26 cellular contexts compared by ENCODE assay signal in the genomic region with DNA sequence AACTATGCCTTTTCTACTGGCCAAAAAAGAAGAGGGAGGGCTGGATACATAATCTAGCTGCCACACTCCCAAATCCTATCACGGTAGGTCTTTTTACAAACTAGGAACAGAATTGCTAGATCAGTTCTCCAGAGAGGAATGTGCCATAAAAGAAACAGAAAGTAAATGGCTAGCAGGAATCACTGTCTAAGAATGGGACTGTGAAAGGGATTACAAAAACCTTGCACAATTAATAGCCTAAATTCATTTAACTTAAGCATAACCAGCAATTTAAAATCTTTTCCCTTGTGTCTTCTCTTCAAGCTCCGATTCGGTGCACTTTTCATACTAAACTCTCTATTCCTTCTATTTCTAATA. TPM values are rescaled to one million over a fixed set of nuclear protein-coding genes. Genes with fewer than 3 reads are reported as not detected.
DNase-seq lines count a peak whose midpoint lies in the region; ATAC-seq, FAIRE-seq and TF ChIP-seq lines count a peak whose summit lies in the region.
"Had no signal": no experiment of that assay in that cellular context is flagged by ENCODE, and none has a peak within 500 bp of the region (broad histone marks: within the 10 kb centered on the region; RNA-seq: fewer than 3 reads in every experiment).

No MANE protein-coding gene starts in this region.

- H3K27me3 Mint-ChIP-seq in astrocyte (ENCODE audit: low read depth, unreplicated experiment): no peaks in the 10 kb centered on the region
- no peaks in the 10 kb centered on the region for H3K27me3 Mint-ChIP-seq in type B pancreatic cell

- H3K27me3 ChIP-seq in astrocyte (ENCODE audit: insufficient read depth, low read length): no peaks in the 10 kb centered on the region
- H3K27me3 ChIP-seq: esophagus muscularis mucosa, upper lobe of right lung had no signal

- H3K9ac ChIP-seq in astrocyte (ENCODE audit: low read length): no peak overlapping the region

- H4K20me1 ChIP-seq in astrocyte (ENCODE audit: insufficient read depth, low read length): peaks cover 21% of the 10 kb centered on the region

- peaks cover under 1% of the 10 kb centered on the region for H3K4me1 ChIP-seq in astrocyte (ENCODE audit: insufficient read depth, low read length)

- H3K4me2 ChIP-seq in astrocyte (ENCODE audit: low read length): no peak overlapping the region

- H3K4me3 ChIP-seq in astrocyte (ENCODE audit: insufficient read depth, low read depth, low read length): no peak overlapping the region
- H3K4me3 ChIP-seq: esophagus muscularis mucosa, K562, upper lobe of right lung had no signal

- no peak for DNase-seq in Right ventricle myocardium superior
- no peak for DNase-seq in left ventricle myocardium superior
- DNase-seq in astrocyte (ENCODE audit: low read depth): no peak
- DNase-seq in lung microvascular endothelial cell (ENCODE audit: low read depth in 2 of 2): peak; percentile 13 to 34
- DNase-seq in type B pancreatic cell (ENCODE audit: extremely low spot score, unreplicated experiment): no peak
- DNase-seq in activated CD8-positive, alpha-beta memory T cell treated with anti-CD3 and anti-CD28 coated beads, Interleukin-2, amount 50 U/mL, for 4 hours: no peak
- no peak for DNase-seq in effector CD8-positive, alpha-beta T cell (lab: John Stamatoyannopoulos, UW)
- DNase-seq: activated CD4-positive, alpha-beta T cell treated with anti-CD3 and anti-CD28 coated beads, Interleukin-2, amount 50 U/mL, for 48 hours; amygdala; cerebellar nuclear complex; COR-L47; effector CD4-positive, alpha-beta T cell; glutamatergic neuron; NCI-H187; NCI-H748 treated with DMSO at 0.1 percent for 48 hours; occipital lobe; PC-3; upper lobe of right lung had no signal

- TF ChIP-seq CTCF in astrocyte (IDR thresholded peaks at IDR 0.05; ENCODE audit: insufficient read depth, low read depth, low read length): no peak
- no peak for TF ChIP-seq CTCF in type B pancreatic cell (conservative IDR thresholded peaks at IDR 0.05)

- H3K9me3 ChIP-seq in astrocyte (ENCODE audit: insufficient read depth, low read depth, low read length): no peaks in the 10 kb centered on the region
- H3K9me3 ChIP-seq: esophagus muscularis mucosa, upper lobe of right lung had no signal

- no peaks in the 10 kb centered on the region for H3K9me3 Mint-ChIP-seq in astrocyte (ENCODE audit: unreplicated experiment)
- H3K9me3 Mint-ChIP-seq in type B pancreatic cell: no peaks in the 10 kb centered on the region

- no peak overlapping the region for H2AFZ ChIP-seq in astrocyte (ENCODE audit: low read depth, low read length)

- peaks cover 35% of the 10 kb centered on the region for H3K36me3 ChIP-seq in astrocyte (ENCODE audit: insufficient read depth, low read length)

- H3K4me1 Mint-ChIP-seq in astrocyte (ENCODE audit: low read depth, unreplicated experiment) (peaks cover 19% of the 10 kb centered on the region), type B pancreatic cell (ENCODE audit: unreplicated experiment) (peaks cover 29% of the 10 kb centered on the region)

- ATAC-seq in Right ventricle myocardium superior (ENCODE audit: poor library complexity) (peak; percentile 23), left ventricle myocardium superior (no peak), HG03095 (IDR thresholded peaks at IDR 0.05; ENCODE audit: unreplicated experiment) (no peak)
- ATAC-seq: K562, left lobe of liver, PC-3 had no signal

- no peak overlapping the region for H3K27ac ChIP-seq in astrocyte (ENCODE audit: low read depth, low read length)
- H3K27ac ChIP-seq: 22Rv1, upper lobe of right lung, VCaP had no signal

- H3K79me2 ChIP-seq in astrocyte (ENCODE audit: insufficient read depth, low read length): peaks cover 10% of the 10 kb centered on the region

- intact Hi-C loops in Right ventricle myocardium superior (cut with DNase I): no loop called here
- intact Hi-C loops in left ventricle myocardium superior (cut with micrococcal nuclease): no loop called here

- no peak for FAIRE-seq in astrocyte (lab: Jason Lieb, UNC)
- FAIRE-seq: K562 had no signal

- peak overlapping the region; percentile 5 for H3K27ac Mint-ChIP-seq in astrocyte (ENCODE audit: unreplicated experiment)
- peak overlapping the region; percentile 68 for H3K27ac Mint-ChIP-seq in type B pancreatic cell

- H3K4me3 Mint-ChIP-seq in astrocyte (ENCODE audit: unreplicated experiment) (no peak overlapping the region), type B pancreatic cell (no peak overlapping the region)

- peaks cover 5% of the 10 kb centered on the region for H3K36me3 Mint-ChIP-seq in astrocyte (ENCODE audit: low read depth, unreplicated experiment)
- H3K36me3 Mint-ChIP-seq in type B pancreatic cell: peaks cover 39% of the 10 kb centered on the region

RNA-seq across cellular contexts. Expression of gene APOL5, which starts 35.1 kb away (rescaled TPM):
- total RNA-seq in Right ventricle myocardium superior (not detected), left ventricle myocardium superior (not detected), astrocyte (not detected in 2 replicates), lung microvascular endothelial cell (not detected in 2 replicates), type B pancreatic cell (ENCODE audit: low replicate concordance) (not detected in 2 replicates)
- total RNA-seq: K562; left lobe of liver; mucosa of gallbladder; occipital lobe; PC-3; T-helper 2 cell treated with Interferon-gamma antibody and Interleukin-4, amounts not matched to agents 100 ng/mL and 5 ng/mL, for 36 hours; upper lobe of right lung had no signal

Comparison
In these comparisons a context has a peak if more than half of its experiments do, and no peak if none do; other contexts are left out.
1. DNase-seq: peak in lung microvascular endothelial cell (2 of 2); none in Right ventricle myocardium superior (single experiment), left ventricle myocardium superior (single experiment), astrocyte (single experiment), type B pancreatic cell (single experiment), activated CD8-positive, alpha-beta memory T cell treated with anti-CD3 and anti-CD28 coated beads, Interleukin-2, amount 50 U/mL, for 4 hours (single experiment) and effector CD8-positive, alpha-beta T cell (single experiment).